Comparison of ENCODE assay signal across 8 cellular contexts in the genomic region with DNA sequence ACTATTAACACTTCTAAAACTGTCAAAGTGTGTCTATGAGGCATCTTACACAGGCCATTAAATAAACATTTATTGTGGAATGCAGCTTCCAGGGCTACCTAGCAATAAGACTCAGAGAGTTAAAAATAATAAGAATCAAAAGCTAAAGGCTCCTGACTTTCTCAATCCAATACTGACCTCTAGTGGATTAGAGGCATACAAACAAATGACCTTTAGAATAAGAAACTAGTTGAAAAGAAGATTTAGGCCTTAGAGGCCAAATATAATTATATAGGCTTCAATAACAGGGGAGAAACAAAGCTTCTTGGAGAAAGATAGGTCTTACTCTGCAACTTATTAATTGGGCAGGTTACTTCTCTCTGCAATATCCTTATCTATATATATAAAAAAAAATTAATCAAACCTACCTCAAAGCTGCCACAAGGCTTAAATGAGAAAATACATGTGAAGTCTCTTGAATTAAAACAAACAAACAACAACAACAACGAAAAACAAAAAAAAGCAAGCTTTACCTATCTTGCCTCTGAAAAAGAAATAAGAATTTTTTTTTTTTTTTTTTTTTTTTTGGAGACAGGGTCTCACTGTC.
DNase-seq lines count a peak whose midpoint lies in the region; ATAC-seq, FAIRE-seq and TF ChIP-seq lines count a peak whose summit lies in the region.

No MANE protein-coding gene starts in this region.

- ATAC-seq in GM19351 (IDR thresholded peaks at IDR 0.05; ENCODE audit: unreplicated experiment): peak; percentile 64
- ATAC-seq in GM12878: peak; percentile 71
- ATAC-seq in HG02970 (IDR thresholded peaks at IDR 0.05; ENCODE audit: low FRiP score, unreplicated experiment): no peak
- ATAC-seq in HG03108 (IDR thresholded peaks at IDR 0.05; ENCODE audit: unreplicated experiment): no peak

- H3K9ac ChIP-seq in GM12878 (ENCODE audit: control insufficient read depth, insufficient read depth, low read length): no peak overlapping the region

- SMC1A ChIA-PET in GM12878 (lab: Charles Lee; ENCODE audit: uncharacterized antibody, unreplicated experiment): interaction anchor here (0.7 to 1.3 kb wide), 8 partner anchors 10 to 656 kb away, joined by 3 to 9 read pairs (median 4); no protein-coding TSS in a partner anchor

- peak; percentile 78 for TF ChIP-seq RAD21 in GM12878 (IDR thresholded peaks at IDR 0.05; ENCODE audit: insufficient read depth, low read depth, low read length)

- no peak for TF ChIP-seq EP300 in GM12878 (IDR thresholded peaks at IDR 0.05; ENCODE audit: borderline replicate concordance in 1 of 2, control insufficient read depth in 1 of 2, low read depth in 2 of 2, low read length in 2 of 2)

- intact Hi-C loops in GM12878 (cut with micrococcal nuclease; ENCODE audit: unreplicated experiment): loop anchor here (1.0 to 5.0 kb wide), 6 partner anchors 168 to 1047 kb away; no protein-coding TSS in a partner anchor
- intact Hi-C loops in vagina (cut with DNase I): loop anchor here (10.0 kb wide), 1 partner anchor 435 kb away; the partner anchor contains the start of gene CYP26B1

- H3K79me2 ChIP-seq in GM12878 (ENCODE audit: control insufficient read depth, insufficient read depth, low read length): no peaks in the 10 kb centered on the region

- peak; percentile 83 for FAIRE-seq in GM12878 (lab: Jason Lieb, UNC)

- H3K36me3 ChIP-seq in GM12878 (ENCODE audit: control insufficient read depth in 2 of 2, insufficient read depth in 2 of 2, low read length in 1 of 2) (no peaks in the 10 kb centered on the region), kidney epithelial cell (ENCODE audit: control insufficient read depth, insufficient read depth, low read length) (no peaks in the 10 kb centered on the region), vagina (no peaks in the 10 kb centered on the region)

- H3K27ac ChIP-seq in GM12878 (ENCODE audit: control insufficient read depth, insufficient read depth) (no peak overlapping the region), vagina (no peak overlapping the region)

- DNase-seq in Ammon's horn (ENCODE audit: low spot score): peak; percentile 44
- DNase-seq in NCI-H2171 treated with DMSO at 0.1 percent for 48 hours (lab: John Stamatoyannopoulos, UW): peak; percentile 70
- no peak for DNase-seq in GM12878 (ENCODE audit: low read depth, low spot score)
- peak; percentile 12 for DNase-seq in kidney epithelial cell (ENCODE audit: low read depth)
- DNase-seq in vagina (ENCODE audit: extremely low spot score in 2 of 2): no peak

- TF ChIP-seq POLR2A in GM12878 (IDR thresholded peaks at IDR 0.05; ENCODE audit: low read depth, low read length) (no peak), vagina (IDR thresholded peaks at IDR 0.05) (no peak)

- peak; percentile 44 to 71 (median 53); a peak in 5 of 6 replicates for TF ChIP-seq CTCF in GM12878 (IDR thresholded peaks at IDR 0.05 in 2 of 3, conservative IDR thresholded peaks at IDR 0.05 in 1 of 3; ENCODE audit: control insufficient read depth in 2 of 3, extremely low read depth in 1 of 3, insufficient read depth in 1 of 3, low read depth in 3 of 3, low read length in 3 of 3)
- TF ChIP-seq CTCF in kidney epithelial cell (IDR thresholded peaks at IDR 0.05; ENCODE audit: insufficient read depth, low read length, poor library complexity, severe bottlenecking): peak; percentile 61
- TF ChIP-seq CTCF in vagina (IDR thresholded peaks at IDR 0.05): peak in 2 of 3 experiments; percentile 41 to 45

- H3K27me3 ChIP-seq in GM12878 (replicated peaks in 1 of 2; ENCODE audit: control insufficient read depth in 2 of 2, insufficient read depth in 2 of 2, low read length in 1 of 2) (no peaks in the 10 kb centered on the region), kidney epithelial cell (ENCODE audit: control insufficient read depth, insufficient read depth, low read length) (no peaks in the 10 kb centered on the region), vagina (no peaks in the 10 kb centered on the region)

- CTCF ChIA-PET in GM12878 (lab: Yijun Ruan, JAX): interaction anchor here (0.8 to 1.9 kb wide), 17 partner anchors 11 to 1049 kb away, joined by 3 to 17 read pairs (median 4); no protein-coding TSS in a partner anchor

- POLR2A ChIA-PET in GM12878 (lab: Charles Lee): no interaction called here

- WGBS in GM12878 (ENCODE audit: insufficient coverage, insufficient replicate concordance, low lambda C conversion rate, missing lambda C conversion rate): 0% methylated on average over 1 of the region's 1 CpG

- H2AFZ ChIP-seq in GM12878 (ENCODE audit: control insufficient read depth, low read depth, low read length): no peak overlapping the region

- in situ Hi-C loops in GM12878 (cut with MboI): loop anchor here (5.0 to 10.0 kb wide), 2 partner anchors 652 to 1045 kb away; no protein-coding TSS in a partner anchor

- no peak overlapping the region for H3K4me3 ChIP-seq in GM12878
- H3K4me3 ChIP-seq in kidney epithelial cell (ENCODE audit: low read depth, low read length): no peak overlapping the region
- H3K4me3 ChIP-seq in vagina: no peak overlapping the region

- RAD21 ChIA-PET in GM12878 (lab: Charles Lee; ENCODE audit: unreplicated experiment): interaction anchor here (0.7 to 1.7 kb wide), 8 partner anchors 8 to 1280 kb away, joined by 3 to 10 read pairs (median 3); no protein-coding TSS in a partner anchor

- no peaks in the 10 kb centered on the region for H3K4me1 ChIP-seq in GM12878 (ENCODE audit: control insufficient read depth, insufficient read depth, low read length)
- H3K4me1 ChIP-seq in vagina: no peaks in the 10 kb centered on the region

- H3K9me3 ChIP-seq in GM12878 (replicated peaks; ENCODE audit: control insufficient read depth, insufficient read depth, low read length) (no peaks in the 10 kb centered on the region), vagina (no peaks in the 10 kb centered on the region)

- BruUV-seq in GM12878 (replicated peaks; lab: Mats Ljungman, UMichigan): no TSS peak

- H4K20me1 ChIP-seq in GM12878 (ENCODE audit: control insufficient read depth, insufficient read depth): no peaks in the 10 kb centered on the region

- H3K4me2 ChIP-seq in GM12878 (ENCODE audit: control insufficient read depth, insufficient read depth): no peak overlapping the region

TF ChIP-seq in GM12878, 131 proteins besides CTCF, POLR2A, EP300 and RAD21:
- TF ChIP-seq SMC3 (IDR thresholded peaks at IDR 0.05; ENCODE audit: borderline replicate concordance, low read length): peak; percentile 54; the same call in 1 of the 2 replicates
- TF ChIP-seq CEBPB (IDR thresholded peaks at IDR 0.05; ENCODE audit: borderline replicate concordance in 1 of 2, low read depth in 2 of 2, low read length in 2 of 2): no peak

Comparison
In these comparisons a context has a peak if more than half of its experiments do, and no peak if none do; other contexts are left out.
1. DNase-seq: peak in Ammon's horn (single experiment), NCI-H2171 treated with DMSO at 0.1 percent for 48 hours (single experiment) and kidney epithelial cell (single experiment); none in GM12878 (single experiment) and vagina (0 of 2).
2. ATAC-seq: peak in GM19351 (single experiment) and GM12878 (single experiment); none in HG02970 (single experiment) and HG03108 (single experiment).
3. Peak in every context shown above with its lines, with median percentiles within 50 percentile points of each other: CTCF ChIP-seq.